8 cellular contexts compared by ENCODE assay signal in the genomic region with DNA sequence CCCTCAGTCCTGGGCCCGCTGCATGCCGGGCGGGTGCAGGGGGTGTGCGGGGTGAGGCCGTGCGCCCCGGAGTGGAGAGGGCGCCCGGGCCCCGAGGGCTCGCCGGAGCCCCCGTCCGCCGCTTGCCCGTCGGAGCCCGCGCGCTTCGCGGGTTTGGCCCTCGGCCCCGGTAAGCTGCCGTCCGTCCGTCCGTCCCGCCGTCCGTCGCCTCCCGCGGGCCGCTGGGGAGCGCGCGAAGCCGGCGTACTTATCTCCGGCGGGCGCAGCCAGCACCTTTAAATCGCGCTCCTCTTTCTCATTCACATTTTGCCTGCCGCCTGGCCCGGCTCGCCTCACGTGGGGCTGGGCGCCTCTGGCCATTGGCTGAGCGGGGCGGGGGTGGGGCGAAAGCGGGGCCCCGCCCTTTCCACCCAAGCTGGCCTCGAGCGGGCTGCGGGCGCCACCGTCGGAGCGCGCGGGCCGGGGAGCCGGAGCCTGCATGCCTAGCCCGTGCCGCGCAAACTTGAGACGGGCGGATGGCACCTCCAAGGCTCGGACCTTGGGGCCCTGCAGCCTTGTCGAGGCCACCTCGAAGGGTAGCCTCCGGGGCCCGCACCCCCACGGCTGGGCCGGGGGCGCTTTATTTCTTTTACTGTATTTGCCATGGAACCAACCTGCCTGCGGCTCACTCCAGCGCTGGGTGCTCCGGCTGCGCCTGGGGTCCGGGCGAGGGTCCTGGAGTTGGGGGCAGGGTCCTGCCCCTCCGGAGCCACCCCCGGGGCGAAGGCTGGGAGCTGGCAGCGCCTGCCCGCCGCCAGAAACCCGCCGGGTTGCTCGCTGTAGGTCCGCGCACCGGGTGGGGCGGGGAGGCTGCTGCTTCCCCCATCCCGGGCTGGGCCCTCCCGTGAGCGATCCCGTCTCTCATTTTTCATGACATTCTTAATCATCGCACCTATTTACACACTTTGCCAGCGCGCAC. TPM values are rescaled to one million over a fixed set of nuclear protein-coding genes. Genes with fewer than 3 reads are reported as not detected.
DNase-seq lines count a peak whose midpoint lies in the region; ATAC-seq and TF ChIP-seq lines count a peak whose summit lies in the region.

Gene GBX2 (minus strand): TSS at position 277 of the 958 bp plus-strand sequence. CDS start 415 bp downstream, outside the sequence.

- peaks cover 30 to 60% of the 10 kb centered on the region in 2 donors for H3K4me1 ChIP-seq in thyroid gland

- no peaks in the 10 kb centered on the region for H3K36me3 ChIP-seq in thyroid gland

- TF ChIP-seq CTCF in astrocyte of the cerebellum (IDR thresholded peaks at IDR 0.05; ENCODE audit: low read depth, low read length, missing control alignments) (no peak), thyroid gland (IDR thresholded peaks at IDR 0.05) (no peak)

- intact Hi-C loops in thyroid gland (cut with DNase I) = no loop called here

- H3K27me3 ChIP-seq in thyroid gland = peaks cover 79% of the 10 kb centered on the region

- ATAC-seq in GM21825 (IDR thresholded peaks at IDR 0.05; ENCODE audit: unreplicated experiment) (no peak), GM18867 (IDR thresholded peaks at IDR 0.05; ENCODE audit: unreplicated experiment) (no peak)

- WGBS in thyroid gland, 2 donors = 4 to 5% methylated on average over 58 to 70 of the region's 105 CpGs

- TF ChIP-seq POLR2A in thyroid gland (IDR thresholded peaks at IDR 0.05) = no peak

- peak; percentile 90 for DNase-seq in EH (ENCODE audit: low read depth)
- peak; percentile 69 for DNase-seq in NCI-H1694 treated with DMSO at 0.1 percent for 48 hours (lab: John Stamatoyannopoulos, UW)
- no peak for DNase-seq in astrocyte of the cerebellum (ENCODE audit: low read depth)
- peak; percentile 41 for DNase-seq in iris pigment epithelial cell (ENCODE audit: low read depth)
- peak; percentile 13 to 18 for DNase-seq in thyroid gland
- no peak for DNase-seq in SIG-M5 treated with dmso at 0.1 percent for 504 hours (lab: John Stamatoyannopoulos, UW; ENCODE audit: unreplicated experiment)

- H3K4me3 ChIP-seq in astrocyte of the cerebellum (ENCODE audit: low read depth, low read length) (peak within 1 kb of the TSS; percentile 50), thyroid gland (replicated peaks in 1 of 3) (peak within 1 kb of the TSS in 1 of 3 donors; percentile 4)

- in situ Hi-C loops in astrocyte of the cerebellum (cut with HindIII; ENCODE audit: low sequenced_read_pairs) = no loop called here

- no peak within 1 kb of the TSS for H3K27ac ChIP-seq in thyroid gland

- H3K9me3 ChIP-seq in thyroid gland = no peaks in the 10 kb centered on the region

RNA-seq across cellular contexts. Expression of gene GBX2, which starts in this region (rescaled TPM):
- total RNA-seq in thyroid gland = not detected

Comparison
In these comparisons a context has a peak if more than half of its experiments do, and no peak if none do; other contexts are left out.
1. Peak in DNase-seq in thyroid gland; RNA of the gene not detected or under 1 TPM.
2. DNase-seq: peak in EH (single experiment), NCI-H1694 treated with DMSO at 0.1 percent for 48 hours (single experiment) and iris pigment epithelial cell (single experiment); none in astrocyte of the cerebellum (single experiment) and SIG-M5 treated with dmso at 0.1 percent for 504 hours (single experiment).